Comparison of ENCODE assay signal across 18 cellular contexts in genomic region chr16:62014534-62014933, GRCh38.
DNase-seq lines count a peak whose midpoint lies in the region; ATAC-seq and TF ChIP-seq lines count a peak whose summit lies in the region.
"Had no signal": no experiment of that assay in that cellular context is flagged by ENCODE, and none has a peak within 500 bp of the region (broad histone marks: within the 10 kb centered on the region; RNA-seq: fewer than 3 reads in every experiment).

No MANE protein-coding gene starts in this region.

- no peak for ATAC-seq in stimulated activated memory B cell treated with anti-CD40 and anti-IgM and Interleukin-4, amounts not matched to agents 10 μg/mL and 1 μg/mL and 100 μg/mL, for 72 hours
- no peak for ATAC-seq in GM21390 (IDR thresholded peaks at IDR 0.05; ENCODE audit: unreplicated experiment)
- ATAC-seq: SK-N-SH treated with all-trans-retinoic acid at 6 μM for 48 hours, T-cell had no signal

- no peaks in the 10 kb centered on the region for H3K4me1 Mint-ChIP-seq in stimulated activated memory B cell treated with anti-CD40 and anti-IgM and Interleukin-4, amounts not matched to agents 10 μg/mL and 1 μg/mL and 100 μg/mL, for 72 hours
- H3K4me1 Mint-ChIP-seq: T-cell had no signal

- no peak for TF ChIP-seq CTCF in epithelial cell of esophagus (IDR thresholded peaks at IDR 0.05; ENCODE audit: insufficient read depth, low read depth, low read length, missing control alignments)

- H3K27me3 Mint-ChIP-seq in stimulated activated memory B cell treated with anti-CD40 and anti-IgM and Interleukin-4, amounts not matched to agents 10 μg/mL and 1 μg/mL and 100 μg/mL, for 72 hours: no peaks in the 10 kb centered on the region
- H3K27me3 Mint-ChIP-seq: T-cell had no signal

- DNase-seq in DMS79 treated with DMSO at 0.1 percent for 48 hours (lab: John Stamatoyannopoulos, UW) (peak; percentile 70), DMS79 (lab: John Stamatoyannopoulos, UW) (no peak), COR-L47 (lab: John Stamatoyannopoulos, UW) (peak; percentile 80), NCI-H1417 treated with DMSO at 0.1 percent for 48 hours (lab: John Stamatoyannopoulos, UW) (peak; percentile 70), epithelial cell of esophagus (ENCODE audit: low read depth) (peak; percentile 29), NCI-H446 treated with DMSO at 0.1 percent for 48 hours (lab: John Stamatoyannopoulos, UW) (no peak)
- DNase-seq: AML-193, DND-41, GOT3, NCI-H1092, NCI-H1930, NCI-H2171 treated with DMSO at 0.1 percent for 48 hours, NCI-H510A, SIG-M5, T-cell had no signal

- no peaks in the 10 kb centered on the region for H3K36me3 Mint-ChIP-seq in stimulated activated memory B cell treated with anti-CD40 and anti-IgM and Interleukin-4, amounts not matched to agents 10 μg/mL and 1 μg/mL and 100 μg/mL, for 72 hours
- H3K36me3 Mint-ChIP-seq: T-cell had no signal

- no peak overlapping the region for H3K4me3 Mint-ChIP-seq in stimulated activated memory B cell treated with anti-CD40 and anti-IgM and Interleukin-4, amounts not matched to agents 10 μg/mL and 1 μg/mL and 100 μg/mL, for 72 hours
- H3K4me3 Mint-ChIP-seq: T-cell had no signal

- H3K9me3 Mint-ChIP-seq in stimulated activated memory B cell treated with anti-CD40 and anti-IgM and Interleukin-4, amounts not matched to agents 10 μg/mL and 1 μg/mL and 100 μg/mL, for 72 hours: no peaks in the 10 kb centered on the region

- no peak overlapping the region for H3K4me3 ChIP-seq in epithelial cell of esophagus (ENCODE audit: low read length)

- H3K27ac Mint-ChIP-seq in stimulated activated memory B cell treated with anti-CD40 and anti-IgM and Interleukin-4, amounts not matched to agents 10 μg/mL and 1 μg/mL and 100 μg/mL, for 72 hours: no peak overlapping the region
- H3K27ac Mint-ChIP-seq: T-cell had no signal

Comparison
In these comparisons a context has a peak if more than half of its experiments do, and no peak if none do; other contexts are left out.
1. DNase-seq: peak in DMS79 treated with DMSO at 0.1 percent for 48 hours (single experiment), COR-L47 (single experiment), NCI-H1417 treated with DMSO at 0.1 percent for 48 hours (single experiment) and epithelial cell of esophagus (single experiment); none in DMS79 (single experiment) and NCI-H446 treated with DMSO at 0.1 percent for 48 hours (single experiment).